Comparison of ENCODE assay signal across 17 cellular contexts in genomic region chr3:183303725-183304124, GRCh38. TPM values are rescaled to one million over a fixed set of nuclear protein-coding genes. Genes with fewer than 3 reads are reported as not detected.
A peak's percentile ranks its signal among the peaks of the same experiment; 100 is the strongest.
DNase-seq lines count a peak whose midpoint lies in the region; ATAC-seq and TF ChIP-seq lines count a peak whose summit lies in the region.
"Had no signal": no experiment of that assay in that cellular context is flagged by ENCODE, and none has a peak within 500 bp of the region (broad histone marks: within the 10 kb centered on the region; RNA-seq: fewer than 3 reads in every experiment).

No MANE protein-coding gene starts in this region.

- no peak overlapping the region for H3K4me3 ChIP-seq in body of pancreas

- ATAC-seq in stimulated activated naive CD8-positive, alpha-beta T cell treated with anti-CD3 and anti-CD28 coated beads, Interleukin-15, amount 100 ng/mL, for 72 hours: no peak
- ATAC-seq in stimulated activated naive CD8-positive, alpha-beta T cell treated with anti-CD3 and anti-CD28 coated beads, Interleukin-15, Interleukin-2, amounts not matched to agents 100 U/mL and 50 U/mL, for 24 hours: no peak
- ATAC-seq in GM18868 (IDR thresholded peaks at IDR 0.05; ENCODE audit: unreplicated experiment): no peak
- ATAC-seq in body of pancreas: no peak
- ATAC-seq: T-cell had no signal

- H3K4me3 Mint-ChIP-seq in stimulated activated naive CD8-positive, alpha-beta T cell treated with anti-CD3 and anti-CD28 coated beads, Interleukin-15, amount 100 ng/mL, for 72 hours: no peak overlapping the region
- H3K4me3 Mint-ChIP-seq in glutamatergic neuron (ENCODE audit: unreplicated experiment): no peak overlapping the region
- H3K4me3 Mint-ChIP-seq: T-cell had no signal

- no peak for DNase-seq in stimulated activated naive CD8-positive, alpha-beta T cell treated with anti-CD3 and anti-CD28 coated beads, Interleukin-15, amount 100 ng/mL, for 72 hours
- no peak for DNase-seq in stimulated activated naive CD8-positive, alpha-beta T cell treated with anti-CD3 and anti-CD28 coated beads, Interleukin-15, Interleukin-2, amounts not matched to agents 100 U/mL and 50 U/mL, for 24 hours
- DNase-seq in NOMO-1 treated with DMSO at 0.1 percent for 48 hours (lab: John Stamatoyannopoulos, UW; ENCODE audit: unreplicated experiment) (peak; percentile 48), glutamatergic neuron (no peak), body of pancreas (no peak)
- no peak for DNase-seq in activated CD4-positive, CD25-positive, alpha-beta regulatory T cell (lab: John Stamatoyannopoulos, UW)
- DNase-seq: BE2C, DMS153, IMR-90, NCI-H1048, NCI-H1694, NCI-H2171, NCI-H446 treated with DMSO at 0.1 percent for 48 hours, NCI-H82, OCI-M1, T-cell had no signal

- no peak for TF ChIP-seq POLR2A in body of pancreas (IDR thresholded peaks at IDR 0.05)

- H3K27me3 ChIP-seq in body of pancreas: no peaks in the 10 kb centered on the region
- H3K27me3 ChIP-seq: BE2C had no signal

- TF ChIP-seq CTCF in glutamatergic neuron (IDR thresholded peaks at IDR 0.05; ENCODE audit: partially characterized antibody, unreplicated experiment): no peak
- no peak for TF ChIP-seq CTCF in body of pancreas (IDR thresholded peaks at IDR 0.05)

- 68 to 82% methylated on average over 3 of the region's 3 CpGs for WGBS in body of pancreas, 2 donors

- intact Hi-C loops in body of pancreas (cut with DNase I): no loop called here

- H3K9me3 ChIP-seq in body of pancreas: no peaks in the 10 kb centered on the region
- H3K9me3 ChIP-seq: BE2C had no signal

- H3K4me1 Mint-ChIP-seq in stimulated activated naive CD8-positive, alpha-beta T cell treated with anti-CD3 and anti-CD28 coated beads, Interleukin-15, amount 100 ng/mL, for 72 hours: peaks cover 28% of the 10 kb centered on the region
- peaks cover 5% of the 10 kb centered on the region for H3K4me1 Mint-ChIP-seq in glutamatergic neuron (ENCODE audit: low read depth, unreplicated experiment)

- H3K27ac ChIP-seq in body of pancreas: no peak overlapping the region

- H3K9me3 Mint-ChIP-seq in stimulated activated naive CD8-positive, alpha-beta T cell treated with anti-CD3 and anti-CD28 coated beads, Interleukin-15, amount 100 ng/mL, for 72 hours: no peaks in the 10 kb centered on the region
- H3K9me3 Mint-ChIP-seq in glutamatergic neuron (ENCODE audit: unreplicated experiment): peaks cover 4% of the 10 kb centered on the region
- H3K9me3 Mint-ChIP-seq: T-cell had no signal

- peaks cover 30% of the 10 kb centered on the region for H3K4me1 ChIP-seq in body of pancreas

- H3K27me3 Mint-ChIP-seq in stimulated activated naive CD8-positive, alpha-beta T cell treated with anti-CD3 and anti-CD28 coated beads, Interleukin-15, amount 100 ng/mL, for 72 hours: peaks cover 7% of the 10 kb centered on the region
- H3K27me3 Mint-ChIP-seq in glutamatergic neuron (ENCODE audit: unreplicated experiment): no peaks in the 10 kb centered on the region
- H3K27me3 Mint-ChIP-seq: T-cell had no signal

- peaks cover 6% of the 10 kb centered on the region for H3K36me3 Mint-ChIP-seq in glutamatergic neuron (ENCODE audit: unreplicated experiment)

- peak overlapping the region; percentile 7 to 36 for H3K27ac Mint-ChIP-seq in stimulated activated naive CD8-positive, alpha-beta T cell treated with anti-CD3 and anti-CD28 coated beads, Interleukin-15, amount 100 ng/mL, for 72 hours
- peak overlapping the region; percentile 40 for H3K27ac Mint-ChIP-seq in glutamatergic neuron (ENCODE audit: unreplicated experiment)
- H3K27ac Mint-ChIP-seq: T-cell had no signal

- H3K36me3 ChIP-seq in body of pancreas (replicated peaks in 1 of 2; ENCODE audit: insufficient read depth in 1 of 2, low read depth in 2 of 2): no peaks in the 10 kb centered on the region
- H3K36me3 ChIP-seq: BE2C had no signal

RNA-seq across cellular contexts. Expression of gene B3GNT5, which starts 50.7 kb away (rescaled TPM):
- total RNA-seq in glutamatergic neuron (ENCODE audit: unreplicated experiment) (2.9 TPM), body of pancreas (1 to 10 TPM; 5.4 to 5.6 TPM)
